Comparison of ENCODE assay signal across 8 cellular contexts in genomic region chr3:136818851-136819783, GRCh38. TPM values are rescaled to one million over a fixed set of nuclear protein-coding genes. Genes with fewer than 3 reads are reported as not detected.
A peak's percentile ranks its signal among the peaks of the same experiment; 100 is the strongest.
DNase-seq lines count a peak whose midpoint lies in the region; ATAC-seq and TF ChIP-seq lines count a peak whose summit lies in the region.

TSS of gene SLC35G2 (plus strand) at chr3:136819126. CDS start at chr3:136854461, 35,335 bp downstream.

- no peak within 1 kb of the TSS for H2AK5ac ChIP-seq in H9 (ENCODE audit: insufficient read length, low read length)
- H2AK5ac ChIP-seq in mesenchymal stem cell (ENCODE audit: low read length, severe bottlenecking) = no peak within 1 kb of the TSS

- H3K27ac ChIP-seq in H9 (ENCODE audit: insufficient read length, low read depth, low read length) (no peak within 1 kb of the TSS), mesenchymal stem cell (ENCODE audit: low read length, poor library complexity, severe bottlenecking) (peak within 1 kb of the TSS; percentile 41)

- no peak within 1 kb of the TSS for H2BK5ac ChIP-seq in H9 (ENCODE audit: insufficient read length, low read length)
- H2BK5ac ChIP-seq in mesenchymal stem cell (ENCODE audit: low read depth, low read length, poor library complexity, severe bottlenecking) = peak within 1 kb of the TSS; percentile 11

- H2BK15ac ChIP-seq in H9 (ENCODE audit: low read depth, low read length) = no peak within 1 kb of the TSS
- peak within 1 kb of the TSS; percentile 66 for H2BK15ac ChIP-seq in mesenchymal stem cell (ENCODE audit: low read depth, poor library complexity, severe bottlenecking)

- H4K5ac ChIP-seq in H9 (ENCODE audit: insufficient read length, low read depth, low read length) = peak within 1 kb of the TSS; percentile 34

- no peak within 1 kb of the TSS for H3K4ac ChIP-seq in H9 (ENCODE audit: low read depth, low read length)
- peak within 1 kb of the TSS; percentile 28 to 89 for H3K4ac ChIP-seq in mesenchymal stem cell (ENCODE audit: low read depth in 1 of 2, low read length in 2 of 2)

- no CpG with 5 or more reads among the region's 81 CpGs for WGBS in H9 (ENCODE audit: extremely low coverage, insufficient read length, low lambda C conversion rate)
- under 1% methylated on average over 57 of the region's 81 CpGs for WGBS in mesenchymal stem cell

- no peak within 1 kb of the TSS for H4K91ac ChIP-seq in H9 (ENCODE audit: insufficient read length, low read depth, low read length)
- H4K91ac ChIP-seq in mesenchymal stem cell (ENCODE audit: low read length) = peak within 1 kb of the TSS; percentile 76

- peak within 1 kb of the TSS; percentile 53 for H3K18ac ChIP-seq in H9 (ENCODE audit: insufficient read length, low read depth, low read length)
- peak within 1 kb of the TSS; percentile 86 to 89 for H3K18ac ChIP-seq in mesenchymal stem cell (ENCODE audit: low read depth in 1 of 2, low read length in 2 of 2)

- intact Hi-C loops in CD14-positive monocyte (cut with micrococcal nuclease) = no loop called here

- no peak within 1 kb of the TSS for H2BK120ac ChIP-seq in H9 (ENCODE audit: low read depth, low read length, poor library complexity, severe bottlenecking)
- H2BK120ac ChIP-seq in mesenchymal stem cell (ENCODE audit: low read depth, low read length) = peak within 1 kb of the TSS; percentile 94

- no peak within 1 kb of the TSS for H2BK12ac ChIP-seq in H9 (ENCODE audit: insufficient read length, low read depth, low read length)
- H2BK12ac ChIP-seq in mesenchymal stem cell (ENCODE audit: low read length in 2 of 2) = peak within 1 kb of the TSS; percentile 18 to 67

- no peak within 1 kb of the TSS for H2BK20ac ChIP-seq in H9 (ENCODE audit: low read depth, low read length, poor library complexity, severe bottlenecking)

- no peak within 1 kb of the TSS for H3T11ph ChIP-seq in H9 (ENCODE audit: low read length)

- CTCF ChIA-PET in activated CD8-positive, alpha-beta memory T cell treated with anti-CD3 and anti-CD28 coated beads, Interleukin-2, amount 10 ng/mL, durations not matched to agents 7 days and 5 days (lab: Charles Lee) = interaction anchor here (1.0 to 3.7 kb wide), 2 partner anchors 20 to 195 kb away, joined by 3 to 16 read pairs; no protein-coding TSS in a partner anchor

- H3K27ac Mint-ChIP-seq in CD14-positive monocyte (peak within 1 kb of the TSS in 4 of 7 donors; percentile 20 to 87 (median 50)), H9 (peak within 1 kb of the TSS in 2 of 3 experiments; percentile 7 to 83; a peak in 3 of 7 replicates)
- H3K27ac Mint-ChIP-seq in activated CD8-positive, alpha-beta memory T cell treated with anti-CD3 and anti-CD28 coated beads, Interleukin-2, amount 10 ng/mL, durations not matched to agents 7 days and 5 days = peak within 1 kb of the TSS; percentile 75
- peak within 1 kb of the TSS; percentile 44 for H3K27ac Mint-ChIP-seq in stimulated activated memory B cell treated with anti-CD40 and anti-IgM and Interleukin-4, amounts not matched to agents 10 μg/mL and 1 μg/mL and 100 μg/mL, for 72 hours

- DNase-seq in CD14-positive monocyte (ENCODE audit: low spot score) (no peak), H9 (peak; percentile 86), NCI-H345 treated with DMSO at 0.1 percent for 48 hours (lab: John Stamatoyannopoulos, UW; ENCODE audit: unreplicated experiment) (peak; percentile 13), mesenchymal stem cell (peak; percentile 85)
- peak; percentile 60 for DNase-seq in activated CD8-positive, alpha-beta memory T cell treated with anti-CD3 and anti-CD28 coated beads, Interleukin-2, amount 10 ng/mL, durations not matched to agents 7 days and 5 days

- H3K9ac ChIP-seq in H9 (ENCODE audit: extremely low read depth, insufficient read length, low read length) = peak within 1 kb of the TSS; percentile 49
- peak within 1 kb of the TSS; percentile 95 for H3K9ac ChIP-seq in mesenchymal stem cell (ENCODE audit: low read length)

- no peaks in the 10 kb centered on the region for H4K20me1 ChIP-seq in H9 (ENCODE audit: control insufficient read depth, insufficient read depth, insufficient read length)

- peaks cover 19% of the 10 kb centered on the region for H3K4me1 Mint-ChIP-seq in CD14-positive monocyte
- H3K4me1 Mint-ChIP-seq in H9 = peaks cover 19 to 20% of the 10 kb centered on the region in 2 experiments
- H3K4me1 Mint-ChIP-seq in activated CD8-positive, alpha-beta memory T cell treated with anti-CD3 and anti-CD28 coated beads, Interleukin-2, amount 10 ng/mL, durations not matched to agents 7 days and 5 days = peaks cover 19% of the 10 kb centered on the region
- peaks cover 21% of the 10 kb centered on the region for H3K4me1 Mint-ChIP-seq in stimulated activated memory B cell treated with anti-CD40 and anti-IgM and Interleukin-4, amounts not matched to agents 10 μg/mL and 1 μg/mL and 100 μg/mL, for 72 hours

- H3K23ac ChIP-seq in H9 (ENCODE audit: insufficient read length, low read depth, low read length) (no peak within 1 kb of the TSS), mesenchymal stem cell (ENCODE audit: low read length in 2 of 2) (peak within 1 kb of the TSS in 1 of 2 experiments; percentile 16)

- no peaks in the 10 kb centered on the region for H3K36me3 ChIP-seq in mesenchymal stem cell (ENCODE audit: control insufficient read depth in 1 of 2, insufficient read depth in 2 of 2, low read depth in 1 of 2, low read length in 2 of 2)

- peak within 1 kb of the TSS; percentile 77 to 83 for H3K4me3 ChIP-seq in mesenchymal stem cell (ENCODE audit: insufficient read depth in 1 of 2, low read depth in 1 of 2, low read length in 2 of 2)

- no peaks in the 10 kb centered on the region for H3K9me3 ChIP-seq in H9 (ENCODE audit: control insufficient read depth, low read depth, low read length)
- H3K9me3 ChIP-seq in mesenchymal stem cell (ENCODE audit: control insufficient read depth, low read length) = peaks cover 3% of the 10 kb centered on the region

- peaks cover 12% of the 10 kb centered on the region for H3K23me2 ChIP-seq in H9 (ENCODE audit: insufficient read length, low read depth, low read length, poor library complexity, severe bottlenecking)

- peak within 1 kb of the TSS; percentile 72; the same call in 1 of the 2 replicates for H3K14ac ChIP-seq in H9 (ENCODE audit: insufficient read depth, low read length)
- H3K14ac ChIP-seq in mesenchymal stem cell (ENCODE audit: low read length in 2 of 2) = peak within 1 kb of the TSS in 1 of 2 experiments; percentile 83

- ATAC-seq in activated CD8-positive, alpha-beta memory T cell treated with anti-CD3 and anti-CD28 coated beads, Interleukin-2, amount 10 ng/mL, durations not matched to agents 7 days and 5 days = peak; percentile 70
- peak; percentile 61 for ATAC-seq in stimulated activated memory B cell treated with anti-CD40 and anti-IgM and Interleukin-4, amounts not matched to agents 10 μg/mL and 1 μg/mL and 100 μg/mL, for 72 hours
- no peak for ATAC-seq in HG03571 (IDR thresholded peaks at IDR 0.05; ENCODE audit: unreplicated experiment)

- H2AFZ ChIP-seq in H9 (ENCODE audit: low read length) = no peak within 1 kb of the TSS
- peak within 1 kb of the TSS; percentile 83 for H2AFZ ChIP-seq in mesenchymal stem cell (ENCODE audit: low read depth, low read length)

- H3K27me3 ChIP-seq in H9 (ENCODE audit: insufficient read depth, low read length) = no peaks in the 10 kb centered on the region; the same call in 1 of the 2 replicates
- H3K27me3 ChIP-seq in mesenchymal stem cell (ENCODE audit: control insufficient read depth in 1 of 2, insufficient read depth in 1 of 2, low read length in 2 of 2) = no peaks in the 10 kb centered on the region

- H3K9me3 Mint-ChIP-seq in CD14-positive monocyte = peaks cover 0 to 25% (median 14%) of the 10 kb centered on the region in 7 donors
- H3K9me3 Mint-ChIP-seq in H9 = peaks cover 6 to 12% of the 10 kb centered on the region in 2 experiments
- peaks cover 4% of the 10 kb centered on the region for H3K9me3 Mint-ChIP-seq in activated CD8-positive, alpha-beta memory T cell treated with anti-CD3 and anti-CD28 coated beads, Interleukin-2, amount 10 ng/mL, durations not matched to agents 7 days and 5 days (ENCODE audit: low read depth)
- H3K9me3 Mint-ChIP-seq in stimulated activated memory B cell treated with anti-CD40 and anti-IgM and Interleukin-4, amounts not matched to agents 10 μg/mL and 1 μg/mL and 100 μg/mL, for 72 hours = peaks cover 8% of the 10 kb centered on the region

- H3K79me2 ChIP-seq in H9 (ENCODE audit: insufficient read depth, low read length) = peaks cover 2% of the 10 kb centered on the region; the same call in 1 of the 2 replicates

- H4K8ac ChIP-seq in H9 (replicated peaks; ENCODE audit: insufficient read length, low read depth, low read length) = no peak within 1 kb of the TSS
- H4K8ac ChIP-seq in mesenchymal stem cell (ENCODE audit: low read length) = peak within 1 kb of the TSS; percentile 66

- TF ChIP-seq CTCF in CD14-positive monocyte (IDR thresholded peaks at IDR 0.05) = no peak
- TF ChIP-seq CTCF in H9 (conservative IDR thresholded peaks at IDR 0.05) = peak; percentile 15; the same call in 1 of the 3 replicates

- H3K4me2 ChIP-seq in H9 (ENCODE audit: insufficient read depth, insufficient read length, low read length) = peak within 1 kb of the TSS; percentile 77
- H3K4me2 ChIP-seq in mesenchymal stem cell (ENCODE audit: low read length, poor library complexity, severe bottlenecking) = peak within 1 kb of the TSS; percentile 98

- peaks cover 3 to 6% of the 10 kb centered on the region in 2 donors for H3K36me3 Mint-ChIP-seq in CD14-positive monocyte
- H3K36me3 Mint-ChIP-seq in H9 (ENCODE audit: insufficient read depth in 1 of 3, low read depth in 3 of 3) = peaks cover 6 to 14% (median 7%) of the 10 kb centered on the region in 3 experiments
- H3K36me3 Mint-ChIP-seq in activated CD8-positive, alpha-beta memory T cell treated with anti-CD3 and anti-CD28 coated beads, Interleukin-2, amount 10 ng/mL, durations not matched to agents 7 days and 5 days = peaks cover 5% of the 10 kb centered on the region
- peaks cover 17% of the 10 kb centered on the region for H3K36me3 Mint-ChIP-seq in stimulated activated memory B cell treated with anti-CD40 and anti-IgM and Interleukin-4, amounts not matched to agents 10 μg/mL and 1 μg/mL and 100 μg/mL, for 72 hours

- H3K4me3 Mint-ChIP-seq in CD14-positive monocyte (peak within 1 kb of the TSS; percentile 87 to 97), H9 (peak within 1 kb of the TSS; percentile 82 to 86)
- H3K4me3 Mint-ChIP-seq in activated CD8-positive, alpha-beta memory T cell treated with anti-CD3 and anti-CD28 coated beads, Interleukin-2, amount 10 ng/mL, durations not matched to agents 7 days and 5 days = peak within 1 kb of the TSS; percentile 81
- peak within 1 kb of the TSS; percentile 87 for H3K4me3 Mint-ChIP-seq in stimulated activated memory B cell treated with anti-CD40 and anti-IgM and Interleukin-4, amounts not matched to agents 10 μg/mL and 1 μg/mL and 100 μg/mL, for 72 hours

- H3K79me1 ChIP-seq in H9 (ENCODE audit: insufficient read depth, low read depth, low read length, poor library complexity, severe bottlenecking) (no peaks in the 10 kb centered on the region), mesenchymal stem cell (replicated peaks; ENCODE audit: low read length, poor library complexity, severe bottlenecking) (peaks cover 3% of the 10 kb centered on the region)

- in situ Hi-C loops in endometrial microvascular endothelial cells (cut with HindIII; ENCODE audit: inconsistent ontology term, low pct_unique_long_range_greater_than_20kb, low sequenced_read_pairs) = no loop called here

- H3K4me1 ChIP-seq in H9 (ENCODE audit: insufficient read depth, low read length) (no peaks in the 10 kb centered on the region), mesenchymal stem cell (ENCODE audit: control insufficient read depth, insufficient read depth, low read depth, low read length) (peaks cover 13% of the 10 kb centered on the region)

- H3K56ac ChIP-seq in H9 (ENCODE audit: insufficient read length, low read depth, low read length) = no peak within 1 kb of the TSS

- peaks cover 38 to 59% (median 40%) of the 10 kb centered on the region in 3 donors for H3K27me3 Mint-ChIP-seq in CD14-positive monocyte (ENCODE audit: low read depth in 3 of 3)
- peaks cover 12% of the 10 kb centered on the region for H3K27me3 Mint-ChIP-seq in H9 (ENCODE audit: low read depth)
- peaks cover 48% of the 10 kb centered on the region for H3K27me3 Mint-ChIP-seq in activated CD8-positive, alpha-beta memory T cell treated with anti-CD3 and anti-CD28 coated beads, Interleukin-2, amount 10 ng/mL, durations not matched to agents 7 days and 5 days
- H3K27me3 Mint-ChIP-seq in stimulated activated memory B cell treated with anti-CD40 and anti-IgM and Interleukin-4, amounts not matched to agents 10 μg/mL and 1 μg/mL and 100 μg/mL, for 72 hours = peaks cover 68% of the 10 kb centered on the region

RNA-seq across cellular contexts. Expression of gene SLC35G2, which starts in this region (rescaled TPM):
- polyA plus RNA-seq in CD14-positive monocyte = not detected
- total RNA-seq in H9 (2021) = 5.4 and 6.6 TPM in 2 replicates
- 1 to 10 TPM; 1.1 to 1.6 TPM for total RNA-seq in activated CD8-positive, alpha-beta memory T cell treated with anti-CD3 and anti-CD28 coated beads, Interleukin-2, amount 10 ng/mL, durations not matched to agents 7 days and 5 days
- 18.2 TPM for total RNA-seq in endometrial microvascular endothelial cells (ENCODE audit: inconsistent ontology term)
- polyA plus RNA-seq in mesenchymal stem cell (2013, experiment 1 of 2) = 7.1 TPM
- polyA plus RNA-seq in mesenchymal stem cell (2013, experiment 2 of 2) = 7.6 TPM
